Comparison of ENCODE assay signal across 11 cellular contexts in genomic region chr10:34740321-34740720, GRCh38.
DNase-seq lines count a peak whose midpoint lies in the region; ATAC-seq and TF ChIP-seq lines count a peak whose summit lies in the region.
"Had no signal": no experiment of that assay in that cellular context is flagged by ENCODE, and none has a peak within 500 bp of the region (broad histone marks: within the 10 kb centered on the region; RNA-seq: fewer than 3 reads in every experiment).

No MANE protein-coding gene starts in this region.

- peaks cover 65% of the 10 kb centered on the region for H3K4me1 Mint-ChIP-seq in mesothelial cell of epicardium
- H3K4me1 Mint-ChIP-seq: activated CD8-positive, alpha-beta memory T cell treated with anti-CD3 and anti-CD28 coated beads, Interleukin-2, amount 10 ng/mL, durations not matched to agents 7 days and 5 days; central memory CD8-positive, alpha-beta T cell had no signal

- DNase-seq in left ventricle myocardium inferior = no peak
- DNase-seq in right cardiac atrium = no peak
- peak in 20 of 61 donors; percentile 2 to 71 (median 28) for DNase-seq in caudate nucleus (lab: John Stamatoyannopoulos, UW)
- DNase-seq in mesothelial cell of epicardium (ENCODE audit: low spot score in 2 of 2, unreplicated experiment in 2 of 2) = no peak
- no peak for DNase-seq in vagina (ENCODE audit: extremely low spot score in 2 of 2)
- no peak for DNase-seq in iPS-NIHi11 (ENCODE audit: low spot score)
- DNase-seq in Right ventricle myocardium inferior (ENCODE audit: missing footprints) = no peak
- DNase-seq: activated CD8-positive, alpha-beta memory T cell treated with anti-CD3 and anti-CD28 coated beads, Interleukin-2, amount 10 ng/mL, durations not matched to agents 7 days and 5 days had no signal

- no peaks in the 10 kb centered on the region for H3K36me3 Mint-ChIP-seq in mesothelial cell of epicardium
- H3K36me3 Mint-ChIP-seq: activated CD8-positive, alpha-beta memory T cell treated with anti-CD3 and anti-CD28 coated beads, Interleukin-2, amount 10 ng/mL, durations not matched to agents 7 days and 5 days had no signal

- intact Hi-C loops in left ventricle myocardium inferior (cut with micrococcal nuclease) = no loop called here
- intact Hi-C loops in right cardiac atrium (cut with DNase I) = no loop called here
- intact Hi-C loops in vagina (cut with DNase I) = no loop called here
- intact Hi-C loops in Right ventricle myocardium inferior (cut with DNase I) = no loop called here

- no peaks in the 10 kb centered on the region for H3K27me3 Mint-ChIP-seq in mesothelial cell of epicardium (ENCODE audit: low read depth)

- H3K36me3 ChIP-seq in left ventricle myocardium inferior = no peaks in the 10 kb centered on the region
- no peaks in the 10 kb centered on the region for H3K36me3 ChIP-seq in vagina
- H3K36me3 ChIP-seq: BE2C had no signal

- no peaks in the 10 kb centered on the region for H3K9me3 Mint-ChIP-seq in mesothelial cell of epicardium
- H3K9me3 Mint-ChIP-seq: central memory CD8-positive, alpha-beta T cell had no signal

- H3K9me3 ChIP-seq in left ventricle myocardium inferior (replicated peaks) (no peaks in the 10 kb centered on the region), right cardiac atrium (ENCODE audit: control insufficient read depth, low read length) (no peaks in the 10 kb centered on the region), vagina (no peaks in the 10 kb centered on the region)
- H3K9me3 ChIP-seq: BE2C had no signal

- H3K4me3 ChIP-seq in left ventricle myocardium inferior (peak overlapping the region; percentile 30), right cardiac atrium (ENCODE audit: low read length) (no peak overlapping the region), vagina (peak overlapping the region in 1 of 2 donors; percentile 13)

- H3K27me3 ChIP-seq in left ventricle myocardium inferior (ENCODE audit: low read depth) = no peaks in the 10 kb centered on the region
- H3K27me3 ChIP-seq in right cardiac atrium (ENCODE audit: control insufficient read depth, insufficient read depth) = no peaks in the 10 kb centered on the region
- H3K27me3 ChIP-seq in vagina = no peaks in the 10 kb centered on the region
- H3K27me3 ChIP-seq: BE2C had no signal

- TF ChIP-seq CTCF in left ventricle myocardium inferior (IDR thresholded peaks at IDR 0.05; ENCODE audit: borderline replicate concordance) (no peak), mesothelial cell of epicardium (IDR thresholded peaks at IDR 0.05; ENCODE audit: unreplicated experiment) (no peak), vagina (IDR thresholded peaks at IDR 0.05) (no peak)

- TF ChIP-seq POLR2A in vagina (IDR thresholded peaks at IDR 0.05) = no peak

- 41% methylated on average over 5 of the region's 5 CpGs for WGBS in right cardiac atrium

- peak overlapping the region; percentile 97 for H3K27ac Mint-ChIP-seq in mesothelial cell of epicardium
- H3K27ac Mint-ChIP-seq: activated CD8-positive, alpha-beta memory T cell treated with anti-CD3 and anti-CD28 coated beads, Interleukin-2, amount 10 ng/mL, durations not matched to agents 7 days and 5 days had no signal

- peaks cover 42% of the 10 kb centered on the region for H3K4me1 ChIP-seq in left ventricle myocardium inferior
- H3K4me1 ChIP-seq in right cardiac atrium (ENCODE audit: control insufficient read depth, insufficient read depth, low read length) = peaks cover 4% of the 10 kb centered on the region
- peaks cover 61% of the 10 kb centered on the region for H3K4me1 ChIP-seq in vagina

- ATAC-seq in right cardiac atrium = no peak
- no peak for ATAC-seq in GM19023 (IDR thresholded peaks at IDR 0.05; ENCODE audit: unreplicated experiment)
- ATAC-seq in Right ventricle myocardium inferior = no peak
- ATAC-seq: activated CD8-positive, alpha-beta memory T cell treated with anti-CD3 and anti-CD28 coated beads, Interleukin-2, amount 10 ng/mL, durations not matched to agents 7 days and 5 days had no signal

- peak overlapping the region; percentile 56 for H3K4me3 Mint-ChIP-seq in mesothelial cell of epicardium
- H3K4me3 Mint-ChIP-seq: activated CD8-positive, alpha-beta memory T cell treated with anti-CD3 and anti-CD28 coated beads, Interleukin-2, amount 10 ng/mL, durations not matched to agents 7 days and 5 days; central memory CD8-positive, alpha-beta T cell had no signal

- H3K27ac ChIP-seq in left ventricle myocardium inferior (replicated peaks) (peak overlapping the region; percentile 56), right cardiac atrium (ENCODE audit: low read length) (no peak overlapping the region), caudate nucleus (ENCODE audit: low read depth, low read length) (peak overlapping the region; percentile 46), vagina (peak overlapping the region; percentile 58)
